Comparison of ENCODE assay signal across 22 cellular contexts in genomic region chr18:70261141-70261788, GRCh38. TPM values are rescaled to one million over a fixed set of nuclear protein-coding genes. Genes with fewer than 3 reads are reported as not detected.
DNase-seq lines count a peak whose midpoint lies in the region; ATAC-seq, FAIRE-seq and TF ChIP-seq lines count a peak whose summit lies in the region.
"Had no signal": no experiment of that assay in that cellular context is flagged by ENCODE, and none has a peak within 500 bp of the region (broad histone marks: within the 10 kb centered on the region; RNA-seq: fewer than 3 reads in every experiment).

No MANE protein-coding gene starts in this region.

- no peaks in the 10 kb centered on the region for H3K27me3 ChIP-seq in GM23338 (ENCODE audit: insufficient read depth)
- H3K27me3 ChIP-seq in bronchial epithelial cell (ENCODE audit: control insufficient read depth, insufficient read depth, low read length), result no peaks in the 10 kb centered on the region
- H3K27me3 ChIP-seq in osteoblast (ENCODE audit: insufficient read depth, low read length), result no peaks in the 10 kb centered on the region
- no peaks in the 10 kb centered on the region for H3K27me3 ChIP-seq in tibial artery
- H3K27me3 ChIP-seq: BLaER1 had no signal

- H4K20me1 ChIP-seq in GM23338 (replicated peaks; ENCODE audit: insufficient read depth), result no peaks in the 10 kb centered on the region
- no peaks in the 10 kb centered on the region for H4K20me1 ChIP-seq in osteoblast (ENCODE audit: insufficient read depth, low read length)
- H4K20me1 ChIP-seq: BLaER1 had no signal

- H3K9me3 Mint-ChIP-seq in GM23338, result peaks cover 25% of the 10 kb centered on the region
- H3K9me3 Mint-ChIP-seq: CD4-positive, alpha-beta T cell had no signal

- H3K4me3 Mint-ChIP-seq in GM23338, result no peak overlapping the region
- H3K4me3 Mint-ChIP-seq: CD4-positive, alpha-beta T cell had no signal

- DNase-seq in GM23338 (ENCODE audit: low spot score), result no peak
- peak; percentile 37 for DNase-seq in NCI-H146 (lab: John Stamatoyannopoulos, UW)
- DNase-seq in bronchial epithelial cell (ENCODE audit: low read depth), result no peak
- no peak for DNase-seq in osteoblast (ENCODE audit: insufficient read length, low spot score, missing footprints)
- DNase-seq in substantia nigra (lab: John Stamatoyannopoulos, UW), result no peak
- DNase-seq in GM20000 (ENCODE audit: low spot score), result no peak
- DNase-seq in tibial artery, result no peak
- DNase-seq: ACHN; Caco-2; CD4-positive, alpha-beta T cell; DND-41; KBM-7; MM.1S; NCI-H1048; NCI-H1694; NCI-H2081; NCI-H446 treated with DMSO at 0.1 percent for 48 hours; NCI-H774; Right ventricle myocardium superior had no signal

- H3K4me3 ChIP-seq in GM23338, result no peak overlapping the region
- H3K4me3 ChIP-seq in bronchial epithelial cell (ENCODE audit: low read depth, low read length), result no peak overlapping the region
- no peak overlapping the region for H3K4me3 ChIP-seq in osteoblast (ENCODE audit: insufficient read depth, low read length)
- no peak overlapping the region for H3K4me3 ChIP-seq in tibial artery
- H3K4me3 ChIP-seq: BLaER1, HAP-1 had no signal

- no peak for TF ChIP-seq CTCF in GM23338 (conservative IDR thresholded peaks at IDR 0.05; ENCODE audit: low read depth in 2 of 2)
- TF ChIP-seq CTCF in bronchial epithelial cell (IDR thresholded peaks at IDR 0.05; ENCODE audit: insufficient read depth, low read length, severe bottlenecking), result no peak
- no peak for TF ChIP-seq CTCF in osteoblast (IDR thresholded peaks at IDR 0.05; ENCODE audit: extremely low read depth, low read depth, low read length)
- TF ChIP-seq CTCF in GM20000 (IDR thresholded peaks at IDR 0.05; ENCODE audit: extremely low read depth, missing control alignments), result no peak
- no peak for TF ChIP-seq CTCF in tibial artery (IDR thresholded peaks at IDR 0.05)

- H3K4me1 Mint-ChIP-seq in GM23338, result no peaks in the 10 kb centered on the region

- peak; percentile 36 for FAIRE-seq in bronchial epithelial cell (lab: Jason Lieb, UNC)
- FAIRE-seq: GM12891 had no signal

- H3F3A ChIP-seq in GM23338 (replicated peaks; ENCODE audit: low read depth), result no peaks in the 10 kb centered on the region

- peak overlapping the region; percentile 19; the same call in 1 of the 2 replicates for H2AFZ ChIP-seq in GM23338
- peak overlapping the region; percentile 17 for H2AFZ ChIP-seq in osteoblast (ENCODE audit: low read length)

- H3K36me3 ChIP-seq in GM23338 (ENCODE audit: insufficient read depth), result no peaks in the 10 kb centered on the region
- H3K36me3 ChIP-seq in bronchial epithelial cell (ENCODE audit: control insufficient read depth, insufficient read depth, low read length), result no peaks in the 10 kb centered on the region
- H3K36me3 ChIP-seq in osteoblast (ENCODE audit: insufficient read depth, low read length), result no peaks in the 10 kb centered on the region
- H3K36me3 ChIP-seq in tibial artery, result no peaks in the 10 kb centered on the region
- H3K36me3 ChIP-seq: BLaER1, HAP-1 had no signal

- H3K27ac ChIP-seq in GM23338 (ENCODE audit: low read depth) (no peak overlapping the region), osteoblast (ENCODE audit: low read depth, low read length) (no peak overlapping the region), substantia nigra (ENCODE audit: low read depth, low read length, poor library complexity, severe bottlenecking) (no peak overlapping the region), tibial artery (no peak overlapping the region)
- H3K27ac ChIP-seq: BLaER1 had no signal

- H3K27ac Mint-ChIP-seq in GM23338, result no peak overlapping the region
- H3K27ac Mint-ChIP-seq: CD4-positive, alpha-beta T cell had no signal

- peaks cover 5% of the 10 kb centered on the region for H3K27me3 Mint-ChIP-seq in GM23338 (ENCODE audit: insufficient read depth, low read depth, poor library complexity)

- no peaks in the 10 kb centered on the region for H3K79me2 ChIP-seq in GM23338 (replicated peaks; ENCODE audit: insufficient read depth)
- no peaks in the 10 kb centered on the region for H3K79me2 ChIP-seq in osteoblast (ENCODE audit: insufficient read depth, low read length)

- no peaks in the 10 kb centered on the region for H3K9me3 ChIP-seq in osteoblast (ENCODE audit: low read depth, low read length)
- H3K9me3 ChIP-seq in tibial artery, result no peaks in the 10 kb centered on the region
- H3K9me3 ChIP-seq: BLaER1, Caco-2, HAP-1 had no signal

- no peaks in the 10 kb centered on the region for H3K9me2 ChIP-seq in GM23338 (ENCODE audit: insufficient read depth)

- intact Hi-C loops in tibial artery (cut with DNase I; ENCODE audit: low total_unique reads), result no loop called here

- no peak for ATAC-seq in GM23338

- H3K36me3 Mint-ChIP-seq in GM23338 (ENCODE audit: low read depth), result peaks cover 18% of the 10 kb centered on the region

- H3K4me2 ChIP-seq in GM23338 (no peak overlapping the region), osteoblast (ENCODE audit: insufficient read depth, low read length) (no peak overlapping the region)
- H3K4me2 ChIP-seq: BLaER1 had no signal

- H3K4me1 ChIP-seq in GM23338 (ENCODE audit: insufficient read depth), result no peaks in the 10 kb centered on the region
- H3K4me1 ChIP-seq in osteoblast (ENCODE audit: insufficient read depth, low read length), result no peaks in the 10 kb centered on the region
- no peaks in the 10 kb centered on the region for H3K4me1 ChIP-seq in tibial artery
- H3K4me1 ChIP-seq: BLaER1, Caco-2, HAP-1 had no signal

TF ChIP-seq in GM23338, 12 proteins besides CTCF, POLR2A, EP300 and RAD21 (continues in another document):
- TF ChIP-seq ZNF462 (CRISPR knock-in tag; IDR thresholded peaks at IDR 0.05), result no peak

RNA-seq across cellular contexts. Expression of gene SOCS6, which starts 27.6 kb away (rescaled TPM):
- 12.4 and 13.3 TPM in 2 replicates for total RNA-seq in GM23338 (2014; rRNA removed; shearing (Covaris generic))
- 4.4 and 4.6 TPM in 2 replicates for polyA plus RNA-seq in GM23338 (2016; fragmentation: Nextera tagmentation; extraction: Ambion mirVana)
- total RNA-seq in bronchial epithelial cell (51.6 and 52.7 TPM in 2 replicates), osteoblast (33.6 and 38.7 TPM in 2 replicates)

RNA-seq across cellular contexts. Expression of gene RTTN, which starts 55.8 kb away (rescaled TPM):
- total RNA-seq in GM23338 (2014; rRNA removed; shearing (Covaris generic)), result 24.1 and 31.0 TPM in 2 replicates
- 7.2 and 7.3 TPM in 2 replicates for polyA plus RNA-seq in GM23338 (2016; fragmentation: Nextera tagmentation; extraction: Ambion mirVana)
- total RNA-seq in bronchial epithelial cell (22.0 and 31.3 TPM in 2 replicates), osteoblast (11.2 and 15.6 TPM in 2 replicates)
